2 cellular contexts compared by ENCODE assay signal in the genomic region with DNA sequence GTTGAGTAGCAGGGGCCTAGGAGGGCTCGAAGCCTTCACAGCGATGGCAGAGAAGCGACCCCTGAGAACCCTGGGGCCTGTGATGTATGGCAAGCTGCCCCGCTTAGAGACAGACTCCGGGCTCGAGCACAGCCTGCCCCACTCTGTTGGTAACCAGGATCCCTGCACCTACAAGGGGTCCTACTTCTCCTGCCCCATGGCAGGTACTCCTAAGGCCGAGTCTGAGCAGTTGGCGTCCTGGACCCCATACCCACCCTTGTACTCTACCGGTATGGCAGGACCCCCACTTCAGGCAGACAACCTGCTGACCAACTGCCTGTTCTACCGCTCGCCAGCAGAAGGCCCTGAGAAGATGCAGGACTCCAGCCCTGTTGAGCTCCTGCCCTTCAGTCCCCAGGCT.
A peak's percentile ranks its signal among the peaks of the same experiment; 100 is the strongest.
TF ChIP-seq lines count a peak whose summit lies in the region.

No MANE protein-coding gene starts in this region.

TF ChIP-seq in HepG2, 621 proteins besides CTCF, POLR2A, EP300 and RAD21:
- TF ChIP-seq RNF219 (CRISPR knock-in tag; IDR thresholded peaks at IDR 0.05) = no peak
- peak; percentile 17 for TF ChIP-seq AGO2 (optimal IDR thresholded peaks at IDR 0.05; ENCODE audit: low read depth, low read length)
- TF ChIP-seq RBFOX2 (IDR thresholded peaks at IDR 0.05; ENCODE audit: low read depth, low read length) = peak; percentile 46; the same call in 1 of the 2 replicates

TF ChIP-seq in K562, 482 proteins besides CTCF, POLR2A, EP300 and RAD21:
- TF ChIP-seq YBX1 (IDR thresholded peaks at IDR 0.05) (no peak), ZBTB26 (CRISPR knock-in tag; IDR thresholded peaks at IDR 0.05) (no peak), ID3 (CRISPR knock-in tag; IDR thresholded peaks at IDR 0.05) (no peak), ID3 (tag; IDR thresholded peaks at IDR 0.05) (no peak), CBFB (CRISPR knock-in tag; IDR thresholded peaks at IDR 0.05) (0 out of 2 replicates have a peak, but pooled peaks have one; percentile 29)
- TF ChIP-seq, protein P1, sequence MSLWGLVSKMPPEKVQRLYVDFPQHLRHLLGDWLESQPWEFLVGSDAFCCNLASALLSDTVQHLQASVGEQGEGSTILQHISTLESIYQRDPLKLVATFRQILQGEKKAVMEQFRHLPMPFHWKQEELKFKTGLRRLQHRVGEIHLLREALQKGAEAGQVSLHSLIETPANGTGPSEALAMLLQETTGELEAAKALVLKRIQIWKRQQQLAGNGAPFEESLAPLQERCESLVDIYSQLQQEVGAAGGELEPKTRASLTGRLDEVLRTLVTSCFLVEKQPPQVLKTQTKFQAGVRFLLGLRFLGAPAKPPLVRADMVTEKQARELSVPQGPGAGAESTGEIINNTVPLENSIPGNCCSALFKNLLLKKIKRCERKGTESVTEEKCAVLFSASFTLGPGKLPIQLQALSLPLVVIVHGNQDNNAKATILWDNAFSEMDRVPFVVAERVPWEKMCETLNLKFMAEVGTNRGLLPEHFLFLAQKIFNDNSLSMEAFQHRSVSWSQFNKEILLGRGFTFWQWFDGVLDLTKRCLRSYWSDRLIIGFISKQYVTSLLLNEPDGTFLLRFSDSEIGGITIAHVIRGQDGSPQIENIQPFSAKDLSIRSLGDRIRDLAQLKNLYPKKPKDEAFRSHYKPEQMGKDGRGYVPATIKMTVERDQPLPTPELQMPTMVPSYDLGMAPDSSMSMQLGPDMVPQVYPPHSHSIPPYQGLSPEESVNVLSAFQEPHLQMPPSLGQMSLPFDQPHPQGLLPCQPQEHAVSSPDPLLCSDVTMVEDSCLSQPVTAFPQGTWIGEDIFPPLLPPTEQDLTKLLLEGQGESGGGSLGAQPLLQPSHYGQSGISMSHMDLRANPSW (CRISPR knock-in tag; IDR thresholded peaks at IDR 0.05) = no peak
- TF ChIP-seq, protein P2, sequence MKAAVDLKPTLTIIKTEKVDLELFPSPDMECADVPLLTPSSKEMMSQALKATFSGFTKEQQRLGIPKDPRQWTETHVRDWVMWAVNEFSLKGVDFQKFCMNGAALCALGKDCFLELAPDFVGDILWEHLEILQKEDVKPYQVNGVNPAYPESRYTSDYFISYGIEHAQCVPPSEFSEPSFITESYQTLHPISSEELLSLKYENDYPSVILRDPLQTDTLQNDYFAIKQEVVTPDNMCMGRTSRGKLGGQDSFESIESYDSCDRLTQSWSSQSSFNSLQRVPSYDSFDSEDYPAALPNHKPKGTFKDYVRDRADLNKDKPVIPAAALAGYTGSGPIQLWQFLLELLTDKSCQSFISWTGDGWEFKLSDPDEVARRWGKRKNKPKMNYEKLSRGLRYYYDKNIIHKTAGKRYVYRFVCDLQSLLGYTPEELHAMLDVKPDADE (conservative IDR thresholded peaks at IDR 0.05; ENCODE audit: control insufficient read depth, low read depth, low read length) = no peak
